9 cellular contexts compared by ENCODE assay signal in the genomic region with DNA sequence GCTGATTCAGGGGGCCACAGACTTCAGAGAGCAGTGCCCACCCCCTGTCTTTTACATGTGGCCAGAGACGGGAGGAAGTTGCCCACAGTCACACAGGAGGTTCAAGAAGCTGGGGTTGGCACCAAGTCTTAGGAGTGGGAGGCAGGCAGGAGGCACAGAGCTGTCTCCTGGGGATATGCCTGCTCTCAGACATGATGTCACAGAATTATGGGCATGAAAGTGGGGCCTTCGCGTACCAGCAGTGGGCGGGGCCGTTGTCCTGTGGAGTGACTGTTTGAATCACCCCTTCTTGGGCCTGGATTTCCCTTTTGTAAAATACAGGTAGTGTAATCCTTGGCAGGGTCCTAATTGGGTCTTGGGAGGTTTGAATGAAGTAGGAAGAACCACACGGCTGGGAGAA.
DNase-seq lines count a peak whose midpoint lies in the region; ATAC-seq and TF ChIP-seq lines count a peak whose summit lies in the region.
"Had no signal": no experiment of that assay in that cellular context is flagged by ENCODE, and none has a peak within 500 bp of the region (broad histone marks: within the 10 kb centered on the region; RNA-seq: fewer than 3 reads in every experiment).

No MANE protein-coding gene starts in this region.

- WGBS in endodermal cell (ENCODE audit: insufficient coverage in 1 of 2, insufficient read length in 1 of 2), 2 experiments, result 80 to 95% methylated on average over 5 to 6 of the region's 6 CpGs

- TF ChIP-seq CTCF in HL-60 (IDR thresholded peaks at IDR 0.05; ENCODE audit: insufficient read depth, low read length), result no peak
- no peak for TF ChIP-seq CTCF in endodermal cell (conservative IDR thresholded peaks at IDR 0.05)

- peak; percentile 31 for ATAC-seq in GM21381 (IDR thresholded peaks at IDR 0.05; ENCODE audit: unreplicated experiment)
- ATAC-seq: HCT116 had no signal

- no peak overlapping the region for H3K27ac ChIP-seq in CD4-positive, alpha-beta memory T cell (ENCODE audit: low read depth, low read length)
- peak overlapping the region; percentile 85 for H3K27ac ChIP-seq in HL-60 (replicated peaks)
- H3K27ac ChIP-seq in endodermal cell (ENCODE audit: low read depth, low read length), result peak overlapping the region; percentile 38

- H3K4me1 ChIP-seq in CD4-positive, alpha-beta memory T cell (ENCODE audit: insufficient read depth, low read length), result peaks cover 19% of the 10 kb centered on the region
- H3K4me1 ChIP-seq in endodermal cell (ENCODE audit: control insufficient read depth, insufficient read depth, low read length), result peaks cover 8% of the 10 kb centered on the region

- DNase-seq in CD4-positive, alpha-beta memory T cell, result no peak
- DNase-seq in HL-60 (ENCODE audit: low read depth in 1 of 2, low spot score in 1 of 2) (peak in 1 of 2 experiments; percentile 65), endodermal cell (no peak), occipital lobe (lab: John Stamatoyannopoulos, UW) (no peak)
- DNase-seq in stimulated activated CD8-positive, alpha-beta memory T cell treated with anti-CD3 and anti-CD28 coated beads, Interleukin-4, amount 100 ng/mL, for 48 hours, result peak; percentile 63
- no peak for DNase-seq in stimulated activated naive CD4-positive, alpha-beta T cell (lab: John Stamatoyannopoulos, UW)
- no peak for DNase-seq in activated CD4-positive, alpha-beta T cell treated with anti-CD3 and anti-CD28 coated beads, Interleukin-2, amount 50 U/mL, for 4 hours

- no peak overlapping the region for H3K4me3 ChIP-seq in CD4-positive, alpha-beta memory T cell (ENCODE audit: low read length in 2 of 2)
- H3K4me3 ChIP-seq in HL-60 (replicated peaks; ENCODE audit: insufficient read depth, low read length) (no peak overlapping the region), endodermal cell (ENCODE audit: low read length) (no peak overlapping the region)

- no peaks in the 10 kb centered on the region for H3K36me3 ChIP-seq in CD4-positive, alpha-beta memory T cell (ENCODE audit: insufficient read depth, low read length)
- peaks cover 33% of the 10 kb centered on the region for H3K36me3 ChIP-seq in endodermal cell (ENCODE audit: control insufficient read depth, insufficient read depth, low read length)

- peak overlapping the region in 5 of 7 donors; percentile 15 to 70 (median 38) for H3K27ac Mint-ChIP-seq in CD4-positive, alpha-beta memory T cell
- no peak overlapping the region for H3K27ac Mint-ChIP-seq in endodermal cell

- CTCF ChIA-PET in CD4-positive, alpha-beta memory T cell (lab: Charles Lee; ENCODE audit: partially characterized antibody), result interaction anchor here (0.9 kb wide), 1 partner anchor 9 kb away, joined by 3 read pairs; no protein-coding TSS in a partner anchor

- H3K36me3 Mint-ChIP-seq in CD4-positive, alpha-beta memory T cell, result peaks cover 0 to 8% of the 10 kb centered on the region in 2 donors
- H3K36me3 Mint-ChIP-seq in endodermal cell (ENCODE audit: low read depth), result peaks cover 14% of the 10 kb centered on the region

- peaks cover 8 to 25% (median 14%) of the 10 kb centered on the region in 4 donors for H3K4me1 Mint-ChIP-seq in CD4-positive, alpha-beta memory T cell
- peaks cover 27% of the 10 kb centered on the region for H3K4me1 Mint-ChIP-seq in endodermal cell

- POLR2A ChIA-PET in CD4-positive, alpha-beta memory T cell (lab: Charles Lee; ENCODE audit: partially characterized antibody), result no interaction called here

- no peaks in the 10 kb centered on the region for H3K27me3 Mint-ChIP-seq in CD4-positive, alpha-beta memory T cell
- H3K27me3 Mint-ChIP-seq in endodermal cell (ENCODE audit: insufficient read depth), result no peaks in the 10 kb centered on the region

- H3K9me3 ChIP-seq in CD4-positive, alpha-beta memory T cell (ENCODE audit: control insufficient read depth in 1 of 2, low read length in 2 of 2), result no peaks in the 10 kb centered on the region
- no peaks in the 10 kb centered on the region for H3K9me3 ChIP-seq in endodermal cell (ENCODE audit: control insufficient read depth, low read length)

- H3K27me3 ChIP-seq in CD4-positive, alpha-beta memory T cell (ENCODE audit: insufficient read depth, low read length), result no peaks in the 10 kb centered on the region
- no peaks in the 10 kb centered on the region for H3K27me3 ChIP-seq in HL-60 (ENCODE audit: insufficient read depth, poor library complexity, severe bottlenecking)
- H3K27me3 ChIP-seq in endodermal cell (ENCODE audit: control insufficient read depth, insufficient read depth, low read length, poor library complexity, severe bottlenecking), result no peaks in the 10 kb centered on the region

- no peaks in the 10 kb centered on the region for H3K9me3 Mint-ChIP-seq in CD4-positive, alpha-beta memory T cell
- H3K9me3 Mint-ChIP-seq in endodermal cell, result no peaks in the 10 kb centered on the region

- no peak overlapping the region for H3K4me3 Mint-ChIP-seq in CD4-positive, alpha-beta memory T cell
- H3K4me3 Mint-ChIP-seq in endodermal cell, result no peak overlapping the region

- no peak overlapping the region for H3K9ac ChIP-seq in endodermal cell (ENCODE audit: extremely low read depth, low read length, poor library complexity, severe bottlenecking)

- intact Hi-C loops in CD4-positive, alpha-beta memory T cell (cut with micrococcal nuclease), result no loop called here
